In genomic region chr11:68146010-68146540, GRCh38 we compare ENCODE assay signal across 2 cellular contexts.
TF ChIP-seq lines count a peak whose summit lies in the region.

No MANE protein-coding gene starts in this region.

TF ChIP-seq in Ishikawa, 13 proteins besides CTCF, POLR2A, EP300 and RAD21:
- TF ChIP-seq YY1 (IDR thresholded peaks at IDR 0.05; ENCODE audit: low read depth) (peak; percentile 36; the same call in 1 of the 2 replicates), ZBTB7A (IDR thresholded peaks at IDR 0.05; ENCODE audit: low read depth) (no peak), USF1 (IDR thresholded peaks at IDR 0.05) (no peak), FOXM1 (IDR thresholded peaks at IDR 0.05; ENCODE audit: borderline replicate concordance, low read depth) (no peak), TEAD4 (IDR thresholded peaks at IDR 0.05) (0 out of 2 replicates have a peak, but pooled peaks have one; percentile 19), EGR1 (IDR thresholded peaks at IDR 0.05) (no peak), REST (IDR thresholded peaks at IDR 0.05; ENCODE audit: low read depth) (no peak), CEBPB (IDR thresholded peaks at IDR 0.05) (no peak), NFIC (IDR thresholded peaks at IDR 0.05) (peak; percentile 82), CREB1 (IDR thresholded peaks at IDR 0.05; ENCODE audit: low read depth) (no peak), TAF1 (IDR thresholded peaks at IDR 0.05; ENCODE audit: low read depth) (0 out of 2 replicates have a peak, but pooled peaks have one; percentile 16), TCF12 (IDR thresholded peaks at IDR 0.05; ENCODE audit: low read depth) (no peak), MAX (IDR thresholded peaks at IDR 0.05) (peak; percentile 37; the same call in 1 of the 2 replicates)

TF ChIP-seq in HepG2, 621 proteins besides CTCF, POLR2A, EP300 and RAD21 (continues in another document):
- no peak for TF ChIP-seq POLR2AphosphoS2 (IDR thresholded peaks at IDR 0.05; ENCODE audit: low read depth, low read length)
- TF ChIP-seq CERS6 (CRISPR knock-in tag; IDR thresholded peaks at IDR 0.05), result no peak
- TF ChIP-seq ZNF30 (CRISPR knock-in tag; IDR thresholded peaks at IDR 0.05), result no peak
- TF ChIP-seq CHD4 (IDR thresholded peaks at IDR 0.05; ENCODE audit: borderline replicate concordance, low read length), result no peak; the same call in 1 of the 2 replicates
- TF ChIP-seq SATB2 (CRISPR knock-in tag; IDR thresholded peaks at IDR 0.05), result no peak
- no peak for TF ChIP-seq BATF2 (CRISPR knock-in tag; IDR thresholded peaks at IDR 0.05)
- no peak for TF ChIP-seq CCDC6 (CRISPR knock-in tag; IDR thresholded peaks at IDR 0.05)
- TF ChIP-seq SALL1 (CRISPR knock-in tag; IDR thresholded peaks at IDR 0.05), result no peak
- no peak for TF ChIP-seq ZZZ3 (CRISPR knock-in tag; IDR thresholded peaks at IDR 0.05; ENCODE audit: borderline replicate concordance)
- no peak for TF ChIP-seq SAFB2 (CRISPR knock-in tag; IDR thresholded peaks at IDR 0.05; ENCODE audit: borderline replicate concordance, low read depth)
- no peak for TF ChIP-seq SNAI1 (CRISPR knock-in tag; IDR thresholded peaks at IDR 0.05; ENCODE audit: borderline replicate concordance)
- TF ChIP-seq FUBP1 (CRISPR knock-in tag; IDR thresholded peaks at IDR 0.05; ENCODE audit: borderline replicate concordance), result no peak
- TF ChIP-seq BCL6 (CRISPR knock-in tag; IDR thresholded peaks at IDR 0.05), result peak; percentile 37; the same call in 1 of the 2 replicates
- no peak for TF ChIP-seq ZNF713 (CRISPR knock-in tag; IDR thresholded peaks at IDR 0.05)
- TF ChIP-seq TCF7L2 (IDR thresholded peaks at IDR 0.05; ENCODE audit: low read depth, low read length), result no peak
- TF ChIP-seq MEIS2 (CRISPR knock-in tag; IDR thresholded peaks at IDR 0.05), result 0 out of 2 replicates have a peak, but pooled peaks have one; percentile 30
- no peak for TF ChIP-seq NPAS2 (CRISPR knock-in tag; IDR thresholded peaks at IDR 0.05; ENCODE audit: borderline replicate concordance)
- peak; percentile 19 for TF ChIP-seq AGO2 (optimal IDR thresholded peaks at IDR 0.05; ENCODE audit: low read depth, low read length)
- TF ChIP-seq ZNF615 (CRISPR knock-in tag; IDR thresholded peaks at IDR 0.05; ENCODE audit: borderline replicate concordance), result no peak
- no peak for TF ChIP-seq ZFP36L2 (CRISPR knock-in tag; IDR thresholded peaks at IDR 0.05)
- TF ChIP-seq ZNF414 (CRISPR knock-in tag; IDR thresholded peaks at IDR 0.05), result no peak
- no peak for TF ChIP-seq ZNF549 (CRISPR knock-in tag; IDR thresholded peaks at IDR 0.05)
- no peak for TF ChIP-seq SRSF9 (IDR thresholded peaks at IDR 0.05; ENCODE audit: borderline replicate concordance, insufficient read depth, low read depth, low read length, poor library complexity, severe bottlenecking)
- no peak for TF ChIP-seq CEBPZ (IDR thresholded peaks at IDR 0.05; ENCODE audit: low read length)
- TF ChIP-seq ZKSCAN1 (IDR thresholded peaks at IDR 0.05; ENCODE audit: low read length), result no peak
- no peak for TF ChIP-seq ZNF180 (CRISPR knock-in tag; IDR thresholded peaks at IDR 0.05; ENCODE audit: borderline replicate concordance, low read depth)
- no peak for TF ChIP-seq CREB3 (CRISPR knock-in tag; IDR thresholded peaks at IDR 0.05)
- no peak for TF ChIP-seq TIGD3 (CRISPR knock-in tag; IDR thresholded peaks at IDR 0.05; ENCODE audit: borderline replicate concordance)
- TF ChIP-seq HNF1A (IDR thresholded peaks at IDR 0.05; ENCODE audit: low read depth), result no peak
- TF ChIP-seq HNF1A (CRISPR knock-in tag; IDR thresholded peaks at IDR 0.05; ENCODE audit: borderline replicate concordance), result no peak
- TF ChIP-seq CENPX (CRISPR knock-in tag; IDR thresholded peaks at IDR 0.05), result no peak
- TF ChIP-seq DNMT3B (CRISPR knock-in tag; conservative IDR thresholded peaks at IDR 0.05), result no peak
- TF ChIP-seq ZNF343 (CRISPR knock-in tag; IDR thresholded peaks at IDR 0.05), result no peak
- TF ChIP-seq HNRNPK (IDR thresholded peaks at IDR 0.05; ENCODE audit: low read depth, low read length, poor library complexity, severe bottlenecking), result no peak
- no peak for TF ChIP-seq AKAP8 (CRISPR knock-in tag; IDR thresholded peaks at IDR 0.05)
- TF ChIP-seq MAF1 (CRISPR knock-in tag; IDR thresholded peaks at IDR 0.05; ENCODE audit: borderline replicate concordance), result 0 out of 2 replicates have a peak, but pooled peaks have one; percentile 33
- no peak for TF ChIP-seq TRIM22 (IDR thresholded peaks at IDR 0.05)
- no peak for TF ChIP-seq MYPOP (CRISPR knock-in tag; IDR thresholded peaks at IDR 0.05)
- TF ChIP-seq DBP (CRISPR knock-in tag; IDR thresholded peaks at IDR 0.05; ENCODE audit: not compliant biosample characterization), result no peak
- no peak for TF ChIP-seq SOX5 (CRISPR knock-in tag; IDR thresholded peaks at IDR 0.05; ENCODE audit: borderline replicate concordance)
